Comparison of ENCODE assay signal across 20 cellular contexts in genomic region chr10:17066000-17066399, GRCh38.
"Had no signal": no experiment of that assay in that cellular context is flagged by ENCODE, and none has a peak within 500 bp of the region (broad histone marks: within the 10 kb centered on the region; RNA-seq: fewer than 3 reads in every experiment).

No MANE protein-coding gene starts in this region.

- H3K4me2 ChIP-seq: hepatocyte had no signal

- H3K27me3 ChIP-seq: breast epithelium, esophagus muscularis mucosa, hepatocyte, right lobe of liver had no signal

- DNase-seq: activated CD4-positive, alpha-beta T cell treated with anti-CD3 and anti-CD28 coated beads, Interleukin-2, amount 50 U/mL, for 48 hours; activated naive CD4-positive, alpha-beta T cell; activated T-cell treated with anti-CD3 and anti-CD28 coated beads for 4 hours; aorta; effector CD4-positive, alpha-beta T cell; left colon; lower lobe of right lung; right lobe of liver; small intestine; stimulated activated CD4-positive, alpha-beta T cell treated with anti-CD3 and anti-CD28 coated beads, Interleukin-15, amount 100 ng/mL, for 24 hours; stimulated activated CD4-positive, alpha-beta T cell treated with anti-CD3 and anti-CD28 coated beads, Interleukin-2, amount 100 ng/mL, for 48 hours; SW 1271; T-helper 2 cell had no signal

- H3K9ac ChIP-seq: parathyroid adenoma had no signal

- H3K9me3 ChIP-seq: breast epithelium, esophagus muscularis mucosa, lower lobe of right lung, right lobe of liver had no signal

- H2AFZ ChIP-seq: hepatocyte, parathyroid adenoma had no signal

- H3K4me1 ChIP-seq: lower lobe of right lung, right lobe of liver had no signal

- H3K4me3 ChIP-seq: breast epithelium, coronary artery, esophagus muscularis mucosa, hepatocyte, lower lobe of right lung, right lobe of liver had no signal

- H3K36me3 ChIP-seq: breast epithelium, esophagus muscularis mucosa, lower lobe of right lung, right lobe of liver had no signal

- H3K27ac ChIP-seq: breast epithelium, coronary artery, esophagus muscularis mucosa, hepatocyte, lower lobe of right lung, parathyroid adenoma, right lobe of liver had no signal

- ATAC-seq: activated T-helper 17 cell treated with anti-CD3 and anti-CD28 coated beads, Interleukin-2, amount 50 U/mL, for 72 hours; left colon; lower lobe of right lung; natural killer cell treated with Interleukin-12 subunit alpha and Interleukin-12 subunit beta and Interleukin-15 and Interleukin-18, amount 100 ng/mL, for 72 hours; right lobe of liver had no signal
